ENCODE assay signal across 10 cellular contexts in genomic region chr2:120539937-120540718, GRCh38.
DNase-seq lines count a peak whose midpoint lies in the region; ATAC-seq and TF ChIP-seq lines count a peak whose summit lies in the region.
"Had no signal": no experiment of that assay in that cellular context is flagged by ENCODE, and none has a peak within 500 bp of the region (broad histone marks: within the 10 kb centered on the region; RNA-seq: fewer than 3 reads in every experiment).

No MANE protein-coding gene starts in this region.

- intact Hi-C loops in activated CD8-positive, alpha-beta T cell treated with anti-CD3 and anti-CD28 coated beads for 36 hours (cut with micrococcal nuclease): no loop called here

- CTCF ChIA-PET in activated CD8-positive, alpha-beta T cell treated with anti-CD3 and anti-CD28 coated beads for 36 hours (lab: Charles Lee): no interaction called here

- H3K27me3 ChIP-seq in BLaER1 (no peaks in the 10 kb centered on the region), endodermal cell (ENCODE audit: control insufficient read depth, insufficient read depth, low read length, poor library complexity, severe bottlenecking) (peaks cover 7% of the 10 kb centered on the region)

- peak overlapping the region; percentile 27; the same call in 1 of the 2 replicates for H3K4me2 ChIP-seq in BLaER1

- no peak for TF ChIP-seq CTCF in endodermal cell (conservative IDR thresholded peaks at IDR 0.05)
- no peak for TF ChIP-seq CTCF in activated CD8-positive, alpha-beta T cell treated with anti-CD3 and anti-CD28 coated beads for 36 hours (IDR thresholded peaks at IDR 0.05)

- POLR2A ChIA-PET in activated CD8-positive, alpha-beta T cell treated with anti-CD3 and anti-CD28 coated beads for 36 hours (lab: Charles Lee): no interaction called here

- H3K36me3 ChIP-seq in BLaER1 (no peaks in the 10 kb centered on the region), endodermal cell (ENCODE audit: control insufficient read depth, insufficient read depth, low read length) (no peaks in the 10 kb centered on the region)

- no peak overlapping the region for H3K27ac ChIP-seq in BLaER1
- no peak overlapping the region for H3K27ac ChIP-seq in endodermal cell (ENCODE audit: low read depth, low read length)

- ATAC-seq in activated CD8-positive, alpha-beta T cell treated with anti-CD3 and anti-CD28 coated beads for 36 hours: no peak
- ATAC-seq: stimulated activated naive CD8-positive, alpha-beta T cell treated with anti-CD3 and anti-CD28 coated beads, Interleukin-15, Interleukin-2, amounts not matched to agents 100 U/mL and 50 U/mL, for 24 hours had no signal

- no peak overlapping the region for H3K4me3 Mint-ChIP-seq in endodermal cell
- H3K4me3 Mint-ChIP-seq in activated CD8-positive, alpha-beta T cell treated with anti-CD3 and anti-CD28 coated beads for 36 hours: no peak overlapping the region
- H3K4me3 Mint-ChIP-seq in T-helper 2 cell treated with Interferon-gamma antibody and Interleukin-4, amounts not matched to agents 5 μg/mL and 100 μg/mL, for 36 hours: no peak overlapping the region
- H3K4me3 Mint-ChIP-seq: memory B cell had no signal

- no peaks in the 10 kb centered on the region for H3K9me3 Mint-ChIP-seq in endodermal cell
- no peaks in the 10 kb centered on the region for H3K9me3 Mint-ChIP-seq in activated CD8-positive, alpha-beta T cell treated with anti-CD3 and anti-CD28 coated beads for 36 hours
- H3K9me3 Mint-ChIP-seq in T-helper 2 cell treated with Interferon-gamma antibody and Interleukin-4, amounts not matched to agents 5 μg/mL and 100 μg/mL, for 36 hours: no peaks in the 10 kb centered on the region
- H3K9me3 Mint-ChIP-seq: memory B cell had no signal

- peaks cover 34% of the 10 kb centered on the region for H3K4me1 Mint-ChIP-seq in endodermal cell
- H3K4me1 Mint-ChIP-seq in activated CD8-positive, alpha-beta T cell treated with anti-CD3 and anti-CD28 coated beads for 36 hours (ENCODE audit: low read depth): no peaks in the 10 kb centered on the region
- H3K4me1 Mint-ChIP-seq in T-helper 2 cell treated with Interferon-gamma antibody and Interleukin-4, amounts not matched to agents 5 μg/mL and 100 μg/mL, for 36 hours (ENCODE audit: low read depth): no peaks in the 10 kb centered on the region
- H3K4me1 Mint-ChIP-seq: memory B cell had no signal

- H4K20me1 ChIP-seq in BLaER1: no peaks in the 10 kb centered on the region

- H3K4me3 ChIP-seq in BLaER1 (no peak overlapping the region), endodermal cell (ENCODE audit: low read length) (no peak overlapping the region)

- 79 to 82% methylated on average over 13 to 17 of the region's 17 CpGs for WGBS in endodermal cell (ENCODE audit: insufficient coverage in 1 of 2, insufficient read length in 1 of 2), 2 experiments

- DNase-seq in NCI-H2171 (lab: John Stamatoyannopoulos, UW) (peak; percentile 57), endodermal cell (peak; percentile 75), myocyte (ENCODE audit: low read depth) (peak; percentile 96), NCI-H1694 treated with DMSO at 0.1 percent for 48 hours (lab: John Stamatoyannopoulos, UW) (no peak)
- DNase-seq in activated CD8-positive, alpha-beta T cell treated with anti-CD3 and anti-CD28 coated beads for 36 hours: no peak
- DNase-seq in effector CD4-positive, alpha-beta T cell: no peak
- no peak for DNase-seq in T-helper 2 cell treated with Interferon-gamma antibody and Interleukin-4, amounts not matched to agents 5 μg/mL and 100 μg/mL, for 36 hours (ENCODE audit: low spot score)
- DNase-seq: stimulated activated naive CD8-positive, alpha-beta T cell treated with anti-CD3 and anti-CD28 coated beads, Interleukin-15, Interleukin-2, amounts not matched to agents 100 U/mL and 50 U/mL, for 24 hours had no signal

- no peaks in the 10 kb centered on the region for H3K36me3 Mint-ChIP-seq in endodermal cell (ENCODE audit: low read depth)
- no peaks in the 10 kb centered on the region for H3K36me3 Mint-ChIP-seq in activated CD8-positive, alpha-beta T cell treated with anti-CD3 and anti-CD28 coated beads for 36 hours (ENCODE audit: low read depth)
- H3K36me3 Mint-ChIP-seq in T-helper 2 cell treated with Interferon-gamma antibody and Interleukin-4, amounts not matched to agents 5 μg/mL and 100 μg/mL, for 36 hours (ENCODE audit: low read depth): no peaks in the 10 kb centered on the region
- H3K36me3 Mint-ChIP-seq: memory B cell had no signal

- H3K27me3 Mint-ChIP-seq in endodermal cell (ENCODE audit: insufficient read depth): peaks cover 6% of the 10 kb centered on the region
- no peaks in the 10 kb centered on the region for H3K27me3 Mint-ChIP-seq in activated CD8-positive, alpha-beta T cell treated with anti-CD3 and anti-CD28 coated beads for 36 hours
- H3K27me3 Mint-ChIP-seq in T-helper 2 cell treated with Interferon-gamma antibody and Interleukin-4, amounts not matched to agents 5 μg/mL and 100 μg/mL, for 36 hours (ENCODE audit: low read depth): no peaks in the 10 kb centered on the region

- peaks cover 19% of the 10 kb centered on the region for H3K4me1 ChIP-seq in BLaER1
- H3K4me1 ChIP-seq in endodermal cell (ENCODE audit: control insufficient read depth, insufficient read depth, low read length): peaks cover 15% of the 10 kb centered on the region

- peak overlapping the region; percentile 93 for H3K27ac Mint-ChIP-seq in endodermal cell
- H3K27ac Mint-ChIP-seq in activated CD8-positive, alpha-beta T cell treated with anti-CD3 and anti-CD28 coated beads for 36 hours: no peak overlapping the region
- no peak overlapping the region for H3K27ac Mint-ChIP-seq in T-helper 2 cell treated with Interferon-gamma antibody and Interleukin-4, amounts not matched to agents 5 μg/mL and 100 μg/mL, for 36 hours
- H3K27ac Mint-ChIP-seq: memory B cell had no signal

- H3K9me3 ChIP-seq in BLaER1 (no peaks in the 10 kb centered on the region), endodermal cell (ENCODE audit: control insufficient read depth, low read length) (no peaks in the 10 kb centered on the region)

- H3K9ac ChIP-seq in BLaER1: no peak overlapping the region
- H3K9ac ChIP-seq in endodermal cell (ENCODE audit: extremely low read depth, low read length, poor library complexity, severe bottlenecking): no peak overlapping the region

Comparison
In these comparisons a context has a peak if more than half of its experiments do, and no peak if none do; other contexts are left out.
1. DNase-seq: peak in NCI-H2171 (single experiment), endodermal cell (single experiment) and myocyte (single experiment); none in activated CD8-positive, alpha-beta T cell treated with anti-CD3 and anti-CD28 coated beads for 36 hours (single experiment), effector CD4-positive, alpha-beta T cell (single experiment), NCI-H1694 treated with DMSO at 0.1 percent for 48 hours (single experiment) and T-helper 2 cell treated with Interferon-gamma antibody and Interleukin-4, amounts not matched to agents 5 μg/mL and 100 μg/mL, for 36 hours (single experiment).